Comparison of ENCODE assay signal across 18 cellular contexts in genomic region chr20:11296951-11297350, GRCh38.
"Had no signal": no experiment of that assay in that cellular context is flagged by ENCODE, and none has a peak within 500 bp of the region (broad histone marks: within the 10 kb centered on the region; RNA-seq: fewer than 3 reads in every experiment).

No MANE protein-coding gene starts in this region.

- DNase-seq: activated CD4-positive, alpha-beta T cell treated with anti-CD3 and anti-CD28 coated beads, Interleukin-2, amount 50 U/mL, for 4 hours; activated gamma-delta T cell; adrenal gland; gastrocnemius medialis; head of caudate nucleus; left ventricle myocardium superior; naive thymus-derived CD4-positive, alpha-beta T cell; pancreas; sigmoid colon; spleen; stimulated activated CD4-positive, alpha-beta T cell treated with anti-CD3 and anti-CD28 coated beads, Interleukin-4, amount 100 ng/mL, for 4 hours; T-helper 2 cell; upper lobe of right lung; WERI-Rb-1 had no signal

- H3K9me3 Mint-ChIP-seq: activated naive CD4-positive, alpha-beta T cell treated with anti-CD3 and anti-CD28 coated beads, Interleukin-2, amount 50 U/mL, for 24 hours had no signal

- H3K4me1 Mint-ChIP-seq: activated naive CD4-positive, alpha-beta T cell treated with anti-CD3 and anti-CD28 coated beads, Interleukin-2, amount 50 U/mL, for 24 hours; memory B cell; naive thymus-derived CD4-positive, alpha-beta T cell; stimulated activated memory B cell treated with anti-CD40 and anti-IgM and Interleukin-4, amounts not matched to agents 10 μg/mL and 1 μg/mL and 100 μg/mL, for 72 hours had no signal

- H3K27ac ChIP-seq: adrenal gland, gastrocnemius medialis, neutrophil, pancreas, sigmoid colon, spleen, upper lobe of right lung, WERI-Rb-1 had no signal

- H3K4me3 ChIP-seq: adrenal gland, gastrocnemius medialis, pancreas, sigmoid colon, spleen, upper lobe of right lung had no signal

- H3K36me3 ChIP-seq: adrenal gland, gastrocnemius medialis, neutrophil, pancreas, sigmoid colon, spleen, upper lobe of right lung, WERI-Rb-1 had no signal

- H3K4me3 Mint-ChIP-seq: activated naive CD4-positive, alpha-beta T cell treated with anti-CD3 and anti-CD28 coated beads, Interleukin-2, amount 50 U/mL, for 24 hours; memory B cell; naive thymus-derived CD4-positive, alpha-beta T cell; stimulated activated memory B cell treated with anti-CD40 and anti-IgM and Interleukin-4, amounts not matched to agents 10 μg/mL and 1 μg/mL and 100 μg/mL, for 72 hours had no signal

- H3K27me3 ChIP-seq: adrenal gland, gastrocnemius medialis, neutrophil, pancreas, sigmoid colon, spleen, upper lobe of right lung had no signal

- H3K9me3 ChIP-seq: gastrocnemius medialis, neutrophil, pancreas, sigmoid colon, spleen, upper lobe of right lung had no signal

- ATAC-seq: gastrocnemius medialis; left ventricle myocardium superior; naive thymus-derived CD4-positive, alpha-beta T cell; pancreas; stimulated activated memory B cell treated with anti-CD40 and anti-IgM and Interleukin-4, amounts not matched to agents 10 μg/mL and 1 μg/mL and 100 μg/mL, for 72 hours; upper lobe of right lung had no signal

- H3K4me1 ChIP-seq: adrenal gland, gastrocnemius medialis, pancreas, sigmoid colon, spleen, upper lobe of right lung had no signal

- H3K27me3 Mint-ChIP-seq: activated naive CD4-positive, alpha-beta T cell treated with anti-CD3 and anti-CD28 coated beads, Interleukin-2, amount 50 U/mL, for 24 hours; memory B cell; stimulated activated memory B cell treated with anti-CD40 and anti-IgM and Interleukin-4, amounts not matched to agents 10 μg/mL and 1 μg/mL and 100 μg/mL, for 72 hours had no signal

- FAIRE-seq: pancreas had no signal

- H3K36me3 Mint-ChIP-seq: activated naive CD4-positive, alpha-beta T cell treated with anti-CD3 and anti-CD28 coated beads, Interleukin-2, amount 50 U/mL, for 24 hours; memory B cell; naive thymus-derived CD4-positive, alpha-beta T cell; stimulated activated memory B cell treated with anti-CD40 and anti-IgM and Interleukin-4, amounts not matched to agents 10 μg/mL and 1 μg/mL and 100 μg/mL, for 72 hours had no signal

- H3K27ac Mint-ChIP-seq: activated naive CD4-positive, alpha-beta T cell treated with anti-CD3 and anti-CD28 coated beads, Interleukin-2, amount 50 U/mL, for 24 hours; memory B cell; naive thymus-derived CD4-positive, alpha-beta T cell; stimulated activated memory B cell treated with anti-CD40 and anti-IgM and Interleukin-4, amounts not matched to agents 10 μg/mL and 1 μg/mL and 100 μg/mL, for 72 hours had no signal
